2 cellular contexts compared by ENCODE assay signal in genomic region chr9:76553680-76554079, GRCh38.
TF ChIP-seq lines count a peak whose summit lies in the region.

No MANE protein-coding gene starts in this region.

TF ChIP-seq in GM23338, 12 proteins besides CTCF, POLR2A, EP300 and RAD21:
- TF ChIP-seq ZNF462 (CRISPR knock-in tag; IDR thresholded peaks at IDR 0.05): no peak
- TF ChIP-seq EZH2 (IDR thresholded peaks at IDR 0.05; ENCODE audit: low read depth, unreplicated experiment): no peak
- no peak for TF ChIP-seq CREB1 (CRISPR knock-in tag; IDR thresholded peaks at IDR 0.05; ENCODE audit: low read depth)
- no peak for TF ChIP-seq NANOG (IDR thresholded peaks at IDR 0.05; ENCODE audit: borderline replicate concordance)
- no peak for TF ChIP-seq ZNF331 (CRISPR knock-in tag; IDR thresholded peaks at IDR 0.05; ENCODE audit: low read depth)
- TF ChIP-seq POLR2AphosphoS5 (IDR thresholded peaks at IDR 0.05; ENCODE audit: low read depth): no peak
- TF ChIP-seq ETS1 (IDR thresholded peaks at IDR 0.05): no peak
- no peak for TF ChIP-seq JUNB (IDR thresholded peaks at IDR 0.05; ENCODE audit: unreplicated experiment)
- no peak for TF ChIP-seq STAT1 (IDR thresholded peaks at IDR 0.05; ENCODE audit: unreplicated experiment)
- TF ChIP-seq REST (IDR thresholded peaks at IDR 0.05; ENCODE audit: unreplicated experiment): no peak
- no peak for TF ChIP-seq EZH2phosphoT487 (IDR thresholded peaks at IDR 0.05; ENCODE audit: unreplicated experiment)
- no peak for TF ChIP-seq ZNF114 (CRISPR knock-in tag; IDR thresholded peaks at IDR 0.05)

TF ChIP-seq in H1, 55 proteins besides CTCF, POLR2A, EP300 and RAD21:
- no peak for TF ChIP-seq BACH1 (IDR thresholded peaks at IDR 0.05; ENCODE audit: low read length)
- TF ChIP-seq NANOG (IDR thresholded peaks at IDR 0.05; ENCODE audit: insufficient read depth, low read depth, low read length, poor library complexity, severe bottlenecking): no peak
- no peak for TF ChIP-seq PHF8 (conservative IDR thresholded peaks at IDR 0.05; ENCODE audit: low read depth, low read length)
- no peak for TF ChIP-seq E2F6 (IDR thresholded peaks at IDR 0.05)
- TF ChIP-seq USF2 (IDR thresholded peaks at IDR 0.05; ENCODE audit: low read length): no peak
- no peak for TF ChIP-seq HDAC6 (IDR thresholded peaks at IDR 0.05; ENCODE audit: low read depth, low read length)
- TF ChIP-seq YY1 (IDR thresholded peaks at IDR 0.05; ENCODE audit: low read depth, low read length): no peak
- TF ChIP-seq CHD7 (IDR thresholded peaks at IDR 0.05; ENCODE audit: insufficient replicate concordance, low read length): no peak
- no peak for TF ChIP-seq CREB1 (IDR thresholded peaks at IDR 0.05)
- TF ChIP-seq TBP (IDR thresholded peaks at IDR 0.05; ENCODE audit: low read depth, low read length): no peak
- no peak for TF ChIP-seq JUN (IDR thresholded peaks at IDR 0.05; ENCODE audit: low read depth, low read length)
- no peak for TF ChIP-seq SP1 (IDR thresholded peaks at IDR 0.05; ENCODE audit: low read depth, low read length)
- TF ChIP-seq TCF12 (IDR thresholded peaks at IDR 0.05; ENCODE audit: low read depth, low read length): no peak
